Comparison of ENCODE assay signal across 8 cellular contexts in genomic region chr2:174336403-174337336, GRCh38. TPM values are rescaled to one million over a fixed set of nuclear protein-coding genes. Genes with fewer than 3 reads are reported as not detected.
DNase-seq lines count a peak whose midpoint lies in the region; ATAC-seq lines count a peak whose summit lies in the region.

No MANE protein-coding gene starts in this region.

- peak overlapping the region; percentile 82 for H3K4me3 ChIP-seq in SK-N-MC
- H3K4me3 ChIP-seq in duodenal mucosa (ENCODE audit: low read depth in 1 of 2, low read length in 2 of 2), result peak overlapping the region; percentile 47 to 53

- no peak overlapping the region for H3K9ac ChIP-seq in SK-N-MC (ENCODE audit: insufficient read length)
- H3K9ac ChIP-seq in duodenal mucosa (ENCODE audit: low read depth in 1 of 2, low read length in 2 of 2), result no peak overlapping the region

- H3K9me3 ChIP-seq in SK-N-MC (ENCODE audit: low read depth, low read length) (no peaks in the 10 kb centered on the region), duodenal mucosa (ENCODE audit: control insufficient read depth in 1 of 2, low read length in 2 of 2) (no peaks in the 10 kb centered on the region)

- H3K4me1 ChIP-seq in duodenal mucosa (ENCODE audit: control insufficient read depth in 1 of 2, insufficient read depth in 2 of 2, low read length in 2 of 2), result peaks cover 14 to 39% of the 10 kb centered on the region in 2 donors

- ATAC-seq in Right ventricle myocardium superior (ENCODE audit: poor library complexity), result peak; percentile 22
- peak; percentile 62 to 69 for ATAC-seq in natural killer cell treated with Interleukin-12 subunit alpha and Interleukin-12 subunit beta and Interleukin-15 and Interleukin-18, amount 100 ng/mL, for 72 hours

- H3K27ac ChIP-seq in SK-N-MC (no peak overlapping the region), duodenal mucosa (ENCODE audit: low read depth, low read length) (no peak overlapping the region)

- no peaks in the 10 kb centered on the region for H3K36me3 ChIP-seq in SK-N-MC (ENCODE audit: insufficient read depth, low read length)
- no peaks in the 10 kb centered on the region for H3K36me3 ChIP-seq in duodenal mucosa (ENCODE audit: control insufficient read depth in 1 of 2, insufficient read depth in 2 of 2, low read length in 2 of 2)

- no peak overlapping the region for H3K27ac Mint-ChIP-seq in natural killer cell treated with Interleukin-12 subunit alpha and Interleukin-12 subunit beta and Interleukin-15 and Interleukin-18, amount 100 ng/mL, for 72 hours

- peaks cover 44 to 55% of the 10 kb centered on the region in 2 donors for H3K4me1 Mint-ChIP-seq in natural killer cell treated with Interleukin-12 subunit alpha and Interleukin-12 subunit beta and Interleukin-15 and Interleukin-18, amount 100 ng/mL, for 72 hours (ENCODE audit: low read depth in 2 of 2)

- H3K9me3 Mint-ChIP-seq in natural killer cell treated with Interleukin-12 subunit alpha and Interleukin-12 subunit beta and Interleukin-15 and Interleukin-18, amount 100 ng/mL, for 72 hours, result no peaks in the 10 kb centered on the region

- peak overlapping the region; percentile 83 for H3K4me3 Mint-ChIP-seq in natural killer cell treated with Interleukin-12 subunit alpha and Interleukin-12 subunit beta and Interleukin-15 and Interleukin-18, amount 100 ng/mL, for 72 hours

- H3K36me3 Mint-ChIP-seq in natural killer cell treated with Interleukin-12 subunit alpha and Interleukin-12 subunit beta and Interleukin-15 and Interleukin-18, amount 100 ng/mL, for 72 hours, result peaks cover 4% of the 10 kb centered on the region

- peaks cover 49 to 64% of the 10 kb centered on the region in 2 donors for H3K27me3 Mint-ChIP-seq in natural killer cell treated with Interleukin-12 subunit alpha and Interleukin-12 subunit beta and Interleukin-15 and Interleukin-18, amount 100 ng/mL, for 72 hours

- intact Hi-C loops in Right ventricle myocardium superior (cut with DNase I) (loop anchor here (10.0 kb wide), 1 partner anchor 92 kb away; the partner anchor contains the start of gene OLA1), cardiac septum (cut with DNase I) (no loop called here)

- DNase-seq in Right ventricle myocardium superior, result no peak
- no peak for DNase-seq in cardiac septum (ENCODE audit: low spot score)
- DNase-seq in HuH-7.5 (ENCODE audit: low spot score), result peak; percentile 93
- DNase-seq in SK-N-MC (ENCODE audit: low read depth, low spot score), result no peak
- no peak for DNase-seq in natural killer cell treated with Interleukin-12 subunit alpha and Interleukin-12 subunit beta and Interleukin-15 and Interleukin-18, amount 100 ng/mL, for 72 hours (ENCODE audit: low spot score)
- DNase-seq in occipital lobe (lab: John Stamatoyannopoulos, UW), result no peak
- no peak for DNase-seq in 8988T

- peaks cover 87 to 90% of the 10 kb centered on the region in 2 donors for H3K27me3 ChIP-seq in duodenal mucosa (ENCODE audit: control insufficient read depth in 1 of 2, insufficient read depth in 2 of 2, low read length in 2 of 2)

RNA-seq across cellular contexts. Expression of gene SP9, which starts 1.9 kb away (rescaled TPM):
- total RNA-seq in Right ventricle myocardium superior (not detected), cardiac septum (not detected), occipital lobe (7.0 TPM)
- total RNA-seq in natural killer cell treated with Interleukin-12 subunit alpha and Interleukin-12 subunit beta and Interleukin-15 and Interleukin-18, amount 100 ng/mL, for 72 hours, result not detected

RNA-seq across cellular contexts. Expression of gene SCRN3, which starts 58.9 kb away (rescaled TPM):
- total RNA-seq in Right ventricle myocardium superior (41.2 TPM), cardiac septum (39.4 TPM), occipital lobe (54.0 TPM)
- 10 to 100 TPM; 22.1 to 26.7 TPM for total RNA-seq in natural killer cell treated with Interleukin-12 subunit alpha and Interleukin-12 subunit beta and Interleukin-15 and Interleukin-18, amount 100 ng/mL, for 72 hours
